Comparison of ENCODE assay signal across 8 cellular contexts in the genomic region with DNA sequence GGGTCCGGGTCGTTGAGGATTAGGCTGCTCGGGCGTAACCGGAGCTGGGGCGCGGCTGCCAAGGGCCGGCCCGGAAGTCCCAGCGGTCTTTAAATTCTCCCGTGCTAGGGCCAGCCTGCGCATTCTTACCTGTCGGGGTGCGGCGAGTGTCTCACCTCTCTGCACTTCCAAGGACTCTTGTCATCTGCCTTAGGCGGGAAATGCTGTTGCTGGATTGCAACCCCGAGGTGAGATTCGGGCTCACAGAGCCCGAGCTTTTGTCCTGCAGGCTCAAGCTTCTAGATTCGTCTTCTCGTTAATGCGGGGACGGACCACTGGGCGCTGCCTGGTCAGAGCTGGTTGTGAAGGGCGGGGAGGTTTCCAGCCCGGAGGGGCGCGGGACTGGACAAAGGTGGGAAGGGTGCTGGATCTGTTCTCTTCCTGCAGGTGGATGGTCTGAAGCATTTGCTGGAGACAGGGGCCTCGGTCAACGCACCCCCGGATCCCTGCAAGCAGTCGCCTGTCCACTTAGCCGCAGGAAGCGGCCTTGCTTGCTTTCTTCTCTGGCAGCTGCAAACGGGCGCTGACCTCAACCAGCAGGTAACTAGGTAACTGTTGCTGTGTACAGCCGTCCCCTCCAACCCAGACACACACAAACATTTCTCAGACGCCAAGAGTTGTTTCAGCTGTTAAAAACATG. TPM values are rescaled to one million over a fixed set of nuclear protein-coding genes. Genes with fewer than 3 reads are reported as not detected.
DNase-seq lines count a peak whose midpoint lies in the region; ATAC-seq, FAIRE-seq and TF ChIP-seq lines count a peak whose summit lies in the region.

A gene with protein sequence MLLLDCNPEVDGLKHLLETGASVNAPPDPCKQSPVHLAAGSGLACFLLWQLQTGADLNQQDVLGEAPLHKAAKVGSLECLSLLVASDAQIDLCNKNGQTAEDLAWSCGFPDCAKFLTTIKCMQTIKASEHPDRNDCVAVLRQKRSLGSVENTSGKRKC (plus strand): TSS at position 118 of the 679 bp plus-strand sequence. CDS start 83 bp downstream, at position 201.

- no peaks in the 10 kb centered on the region; the same call in 1 of the 2 replicates for H3K9me3 ChIP-seq in ES-I3 (ENCODE audit: control insufficient read depth, insufficient read depth, low read length)
- no peaks in the 10 kb centered on the region for H3K9me3 ChIP-seq in endothelial cell of umbilical vein (replicated peaks; ENCODE audit: control insufficient read depth, insufficient read depth, low read length)

- no peaks in the 10 kb centered on the region for H3K27me3 ChIP-seq in endothelial cell of umbilical vein (ENCODE audit: control insufficient read depth in 2 of 2, insufficient read depth in 2 of 2, low read length in 2 of 2)

- TF ChIP-seq CTCF in endothelial cell of umbilical vein (IDR thresholded peaks at IDR 0.05; ENCODE audit: extremely low read depth in 1 of 2, insufficient read depth in 1 of 2, low read depth in 1 of 2, low read length in 2 of 2) = no peak

- peak within 1 kb of the TSS; percentile 99 for H3K4me2 ChIP-seq in endothelial cell of umbilical vein (ENCODE audit: insufficient read depth, low read length)

- H3K27ac ChIP-seq in endothelial cell of umbilical vein (ENCODE audit: insufficient read depth, low read depth, low read length) = peak within 1 kb of the TSS; percentile 96
- peak within 1 kb of the TSS; percentile 99 for H3K27ac ChIP-seq in urinary bladder (ENCODE audit: low read depth)

- peak; percentile 69 for DNase-seq in endothelial cell of umbilical vein (ENCODE audit: low read depth, low spot score)
- peak; percentile 60 for DNase-seq in midbrain (lab: John Stamatoyannopoulos, UW)
- DNase-seq in stimulated activated CD4-positive, alpha-beta T cell treated with anti-CD3 and anti-CD28 coated beads, Interleukin-4, amount 100 ng/mL, for 24 hours = no peak

- WGBS in urinary bladder = 5% methylated on average over 38 of the region's 38 CpGs

- TF ChIP-seq POLR2A in endothelial cell of umbilical vein (IDR thresholded peaks at IDR 0.05; ENCODE audit: low read depth, low read length) = no peak

- H3K4me1 ChIP-seq in ES-I3 (ENCODE audit: insufficient read depth, low read length) (no peaks in the 10 kb centered on the region), endothelial cell of umbilical vein (ENCODE audit: control insufficient read depth, extremely low read depth, insufficient read depth, low read length) (peaks cover 37% of the 10 kb centered on the region), urinary bladder (ENCODE audit: insufficient read depth) (no peaks in the 10 kb centered on the region)

- no peaks in the 10 kb centered on the region for H3K9me1 ChIP-seq in endothelial cell of umbilical vein (replicated peaks; ENCODE audit: control insufficient read depth, extremely low read depth, insufficient read depth, low read length)

- POLR2A ChIA-PET in endothelial cell of umbilical vein (lab: Charles Lee) = interaction anchor here (1.4 to 1.7 kb wide), 2 partner anchors 12 to 28 kb away, joined by 3 to 5 read pairs; no protein-coding TSS in a partner anchor

- H3K79me2 ChIP-seq in endothelial cell of umbilical vein (ENCODE audit: control insufficient read depth, insufficient read depth, low read length) = no peaks in the 10 kb centered on the region

- H3K4me3 ChIP-seq in endothelial cell of umbilical vein (replicated peaks in 1 of 3; ENCODE audit: insufficient read depth in 1 of 3, low read depth in 1 of 3, low read length in 3 of 3) (peak within 1 kb of the TSS; percentile 54 to 90 (median 87)), urinary bladder (ENCODE audit: low read depth, low read length) (peak within 1 kb of the TSS; percentile 64)

- no TSS peak for BruUV-seq in endothelial cell of umbilical vein (replicated peaks; lab: Mats Ljungman, UMichigan)

- intact Hi-C loops in endothelial cell of umbilical vein (cut with micrococcal nuclease) = loop anchor here (1.0 to 5.0 kb wide), 10 partner anchors 15 to 640 kb away; a partner anchor contains a TSS

- dilution Hi-C loops in endothelial cell of umbilical vein (cut with MboI; ENCODE audit: extremely low pct_ligation_motif_present, low sequenced_read_pairs) = loop anchor here (25.0 kb wide), 1 partner anchor 110 kb away; no protein-coding TSS in a partner anchor

- H3K36me3 ChIP-seq in ES-I3 (ENCODE audit: insufficient read depth, low read length) = peaks cover 1% of the 10 kb centered on the region; the same call in 1 of the 2 replicates
- peaks cover 0 to 1% of the 10 kb centered on the region in 2 experiments for H3K36me3 ChIP-seq in endothelial cell of umbilical vein (ENCODE audit: control insufficient read depth in 2 of 2, extremely low read depth in 1 of 2, insufficient read depth in 2 of 2, low read length in 2 of 2)
- H3K36me3 ChIP-seq in urinary bladder (ENCODE audit: insufficient read depth) = peaks cover 3% of the 10 kb centered on the region

- H4K20me1 ChIP-seq in endothelial cell of umbilical vein (replicated peaks; ENCODE audit: control insufficient read depth, extremely low read depth, insufficient read depth, low read length) = no peaks in the 10 kb centered on the region

- CTCF ChIA-PET in endothelial cell of umbilical vein (lab: Charles Lee) = interaction anchor here (0.9 to 4.2 kb wide), 8 partner anchors 9 to 211 kb away, joined by 3 to 24 read pairs (median 8); a partner anchor contains a TSS

- FAIRE-seq in endothelial cell of umbilical vein (lab: Jason Lieb, UNC) = no peak

- peak within 1 kb of the TSS; percentile 93 for H2AFZ ChIP-seq in endothelial cell of umbilical vein (ENCODE audit: low read depth, low read length)

- ATAC-seq in HG03558 (IDR thresholded peaks at IDR 0.05; ENCODE audit: extremely low read depth, unreplicated experiment) (peak; percentile 54), SK-N-SH treated with all-trans-retinoic acid at 6 μM for 48 hours (peak; percentile 10), GM21619 (IDR thresholded peaks at IDR 0.05; ENCODE audit: unreplicated experiment) (no peak)

- H3K9ac ChIP-seq in ES-I3 (ENCODE audit: low read depth, low read length) (peak within 1 kb of the TSS; percentile 75; the same call in 1 of the 2 replicates), endothelial cell of umbilical vein (replicated peaks; ENCODE audit: extremely low read depth, insufficient read depth, low read length) (peak within 1 kb of the TSS; percentile 95)

TF ChIP-seq in SK-N-SH treated with all-trans-retinoic acid at 6 μM for 48 hours, 23 proteins besides CTCF, POLR2A, EP300 and RAD21 (continues in another document):
- no peak for TF ChIP-seq BACH2 (CRISPR knock-in tag; IDR thresholded peaks at IDR 0.05; ENCODE audit: borderline replicate concordance)
- TF ChIP-seq, protein P1, sequence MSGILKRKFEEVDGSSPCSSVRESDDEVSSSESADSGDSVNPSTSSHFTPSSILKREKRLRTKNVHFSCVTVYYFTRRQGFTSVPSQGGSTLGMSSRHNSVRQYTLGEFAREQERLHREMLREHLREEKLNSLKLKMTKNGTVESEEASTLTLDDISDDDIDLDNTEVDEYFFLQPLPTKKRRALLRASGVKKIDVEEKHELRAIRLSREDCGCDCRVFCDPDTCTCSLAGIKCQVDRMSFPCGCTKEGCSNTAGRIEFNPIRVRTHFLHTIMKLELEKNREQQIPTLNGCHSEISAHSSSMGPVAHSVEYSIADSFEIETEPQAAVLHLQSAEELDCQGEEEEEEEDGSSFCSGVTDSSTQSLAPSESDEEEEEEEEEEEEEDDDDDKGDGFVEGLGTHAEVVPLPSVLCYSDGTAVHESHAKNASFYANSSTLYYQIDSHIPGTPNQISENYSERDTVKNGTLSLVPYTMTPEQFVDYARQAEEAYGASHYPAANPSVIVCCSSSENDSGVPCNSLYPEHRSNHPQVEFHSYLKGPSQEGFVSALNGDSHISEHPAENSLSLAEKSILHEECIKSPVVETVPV (CRISPR knock-in tag; IDR thresholded peaks at IDR 0.05) = no peak

TF ChIP-seq in endothelial cell of umbilical vein, 7 proteins besides CTCF, POLR2A, EP300 and RAD21:
- TF ChIP-seq GATA2 (IDR thresholded peaks at IDR 0.05; ENCODE audit: insufficient read depth, insufficient read length, low read depth, low read length) = no peak
- peak; percentile 12 for TF ChIP-seq POLR2AphosphoS5 (IDR thresholded peaks at IDR 0.05; ENCODE audit: insufficient read depth, low read depth, low read length)

RNA-seq across cellular contexts. Expression of the gene that starts here (rescaled TPM):
- 4.0 and 4.2 TPM in 2 replicates for total RNA-seq in endothelial cell of umbilical vein
- 4.2 and 5.8 TPM in 2 replicates for polyA plus RNA-seq in endothelial cell of umbilical vein
- polyA plus RNA-seq in endothelial cell of umbilical vein (2011; cell fraction: cytosol; rRNA removed) = 4.8 and 6.4 TPM in 2 replicates
- polyA plus RNA-seq in endothelial cell of umbilical vein (2011; cell fraction: nucleus; rRNA removed) = 13.3 and 14.2 TPM in 2 replicates
- polyA plus RNA-seq in endothelial cell of umbilical vein (2012) = 3.4 and 3.5 TPM in 2 replicates
- 3.0 and 5.5 TPM in 2 replicates for polyA minus RNA-seq in endothelial cell of umbilical vein
- 6.9 TPM for polyA minus RNA-seq in endothelial cell of umbilical vein (2011; cell fraction: cytosol; rRNA and poly(A)+ RNA removed)
- 15.2 and 19.3 TPM in 2 replicates for polyA minus RNA-seq in endothelial cell of umbilical vein (2011; cell fraction: nucleus; rRNA and poly(A)+ RNA removed)
- total RNA-seq in urinary bladder = 27.3 TPM
- 19.9 TPM for polyA plus RNA-seq in urinary bladder
